13 cellular contexts compared by ENCODE assay signal in genomic region chrX:132214518-132214917, GRCh38. TPM values are rescaled to one million over a fixed set of nuclear protein-coding genes. Genes with fewer than 3 reads are reported as not detected.
DNase-seq lines count a peak whose midpoint lies in the region; ATAC-seq and TF ChIP-seq lines count a peak whose summit lies in the region.
"Had no signal": no experiment of that assay in that cellular context is flagged by ENCODE, and none has a peak within 500 bp of the region (broad histone marks: within the 10 kb centered on the region; RNA-seq: fewer than 3 reads in every experiment).

No MANE protein-coding gene starts in this region.

- H3K9ac ChIP-seq in DND-41 (ENCODE audit: low read depth, low read length) (no peak overlapping the region), KMS-11 (no peak overlapping the region)

- DNase-seq in DND-41: no peak
- no peak for DNase-seq in activated naive CD8-positive, alpha-beta T cell treated with anti-CD3 and anti-CD28 coated beads, Interleukin-2, amount 50 U/mL, for 24 hours
- no peak for DNase-seq in nephron progenitor cell
- no peak for DNase-seq in suprapubic skin (ENCODE audit: low spot score in 2 of 2)
- DNase-seq in KBM-7: no peak
- no peak for DNase-seq in body of pancreas
- DNase-seq: central memory CD4-positive, alpha-beta T cell; hippocampal formation; left ventricle myocardium inferior; NCI-H2107 had no signal

- H3K4me2 ChIP-seq in DND-41 (ENCODE audit: insufficient read depth, low read length) (peak overlapping the region; percentile 27; the same call in 1 of the 2 replicates), KMS-11 (peak overlapping the region; percentile 62; the same call in 1 of the 2 replicates)

- TF ChIP-seq CTCF in DND-41 (IDR thresholded peaks at IDR 0.05; ENCODE audit: borderline replicate concordance, extremely low read depth, low read length, poor library complexity, severe bottlenecking) (no peak), KMS-11 (conservative IDR thresholded peaks at IDR 0.05; ENCODE audit: low read depth, low read length) (no peak), nephron progenitor cell (IDR thresholded peaks at IDR 0.05) (no peak), suprapubic skin (IDR thresholded peaks at IDR 0.05) (no peak), body of pancreas (IDR thresholded peaks at IDR 0.05) (no peak)

- H3K27ac ChIP-seq in DND-41 (ENCODE audit: low read length): no peak overlapping the region
- H3K27ac ChIP-seq in KMS-11: no peak overlapping the region
- H3K27ac ChIP-seq in suprapubic skin: no peak overlapping the region
- no peak overlapping the region for H3K27ac ChIP-seq in body of pancreas
- H3K27ac ChIP-seq: left ventricle myocardium inferior, SJSA1, skin epidermis had no signal

- no peak for TF ChIP-seq POLR2A in suprapubic skin (IDR thresholded peaks at IDR 0.05)
- TF ChIP-seq POLR2A in body of pancreas (IDR thresholded peaks at IDR 0.05): no peak

- peak overlapping the region; percentile 78 for H3K27ac Mint-ChIP-seq in activated naive CD8-positive, alpha-beta T cell treated with anti-CD3 and anti-CD28 coated beads, Interleukin-2, amount 50 U/mL, for 24 hours
- no peak overlapping the region for H3K27ac Mint-ChIP-seq in nephron progenitor cell

- H2AFZ ChIP-seq in DND-41 (ENCODE audit: low read depth, low read length): no peak overlapping the region
- no peak overlapping the region for H2AFZ ChIP-seq in KMS-11 (ENCODE audit: low read depth)

- TF ChIP-seq EP300 in suprapubic skin (IDR thresholded peaks at IDR 0.05): no peak

- H3K36me3 Mint-ChIP-seq in activated naive CD8-positive, alpha-beta T cell treated with anti-CD3 and anti-CD28 coated beads, Interleukin-2, amount 50 U/mL, for 24 hours (ENCODE audit: low read depth): peaks cover 32% of the 10 kb centered on the region
- peaks cover 52% of the 10 kb centered on the region for H3K36me3 Mint-ChIP-seq in nephron progenitor cell (ENCODE audit: low read depth)

- ATAC-seq in DND-41 (ENCODE audit: insufficient read depth, low read depth): no peak
- peak; percentile 13 for ATAC-seq in activated naive CD8-positive, alpha-beta T cell treated with anti-CD3 and anti-CD28 coated beads, Interleukin-2, amount 50 U/mL, for 24 hours
- no peak for ATAC-seq in body of pancreas

- in situ Hi-C loops in KBM-7 (cut with MboI; ENCODE audit: low pct_unique_long_range_greater_than_20kb, low sequenced_read_pairs): loop anchor here (25.0 kb wide), 2 partner anchors 127 to 377 kb away; no protein-coding TSS in a partner anchor

- no peaks in the 10 kb centered on the region for H3K9me3 Mint-ChIP-seq in activated naive CD8-positive, alpha-beta T cell treated with anti-CD3 and anti-CD28 coated beads, Interleukin-2, amount 50 U/mL, for 24 hours
- H3K9me3 Mint-ChIP-seq in nephron progenitor cell: no peaks in the 10 kb centered on the region

- peaks cover 53% of the 10 kb centered on the region for H3K4me1 Mint-ChIP-seq in activated naive CD8-positive, alpha-beta T cell treated with anti-CD3 and anti-CD28 coated beads, Interleukin-2, amount 50 U/mL, for 24 hours
- peaks cover 67% of the 10 kb centered on the region for H3K4me1 Mint-ChIP-seq in nephron progenitor cell

- H3K4me1 ChIP-seq in DND-41 (ENCODE audit: insufficient read depth, low read length) (peaks cover 31% of the 10 kb centered on the region), KMS-11 (ENCODE audit: low read depth, poor library complexity, severe bottlenecking) (peaks cover 30% of the 10 kb centered on the region), suprapubic skin (peaks cover 31% of the 10 kb centered on the region), body of pancreas (peaks cover 9% of the 10 kb centered on the region)
- H3K4me1 ChIP-seq: SJSA1 had no signal

- intact Hi-C loops in body of pancreas (cut with DNase I): no loop called here

- WGBS in suprapubic skin: 65% methylated on average over 2 of the region's 2 CpGs
- 28 to 48% methylated on average over 2 of the region's 2 CpGs for WGBS in body of pancreas, 2 donors

- H3K4me3 ChIP-seq in DND-41 (ENCODE audit: low read depth in 1 of 2, low read length in 2 of 2) (no peak overlapping the region), KMS-11 (IDR thresholded peaks at IDR 0.05; ENCODE audit: insufficient read depth, low read depth, low read length) (no peak overlapping the region), suprapubic skin (no peak overlapping the region), body of pancreas (no peak overlapping the region)
- H3K4me3 ChIP-seq: SJSA1, skin epidermis had no signal

- no peaks in the 10 kb centered on the region for H3K27me3 Mint-ChIP-seq in activated naive CD8-positive, alpha-beta T cell treated with anti-CD3 and anti-CD28 coated beads, Interleukin-2, amount 50 U/mL, for 24 hours
- no peaks in the 10 kb centered on the region for H3K27me3 Mint-ChIP-seq in nephron progenitor cell (ENCODE audit: low read depth, poor library complexity)

- peaks cover 28% of the 10 kb centered on the region for H3K79me2 ChIP-seq in DND-41 (ENCODE audit: insufficient read depth, low read length)
- H3K79me2 ChIP-seq in KMS-11 (ENCODE audit: insufficient read depth, low read depth): peaks cover 23% of the 10 kb centered on the region

- H4K20me1 ChIP-seq in DND-41 (ENCODE audit: insufficient read depth, low read length) (no peaks in the 10 kb centered on the region), KMS-11 (ENCODE audit: insufficient read depth) (no peaks in the 10 kb centered on the region; the same call in 1 of the 2 replicates)

- no peaks in the 10 kb centered on the region for H3K27me3 ChIP-seq in DND-41 (ENCODE audit: insufficient read depth, low read length, poor library complexity)
- no peaks in the 10 kb centered on the region for H3K27me3 ChIP-seq in KMS-11 (ENCODE audit: insufficient read depth, low read depth)
- no peaks in the 10 kb centered on the region for H3K27me3 ChIP-seq in suprapubic skin
- no peaks in the 10 kb centered on the region for H3K27me3 ChIP-seq in body of pancreas
- H3K27me3 ChIP-seq: SJSA1 had no signal

- H3K9me3 ChIP-seq in DND-41 (ENCODE audit: insufficient read depth, low read length, severe bottlenecking): no peaks in the 10 kb centered on the region
- H3K9me3 ChIP-seq in suprapubic skin: no peaks in the 10 kb centered on the region
- no peaks in the 10 kb centered on the region for H3K9me3 ChIP-seq in body of pancreas
- H3K9me3 ChIP-seq: left ventricle myocardium inferior, SJSA1 had no signal

- H3K4me3 Mint-ChIP-seq in activated naive CD8-positive, alpha-beta T cell treated with anti-CD3 and anti-CD28 coated beads, Interleukin-2, amount 50 U/mL, for 24 hours: peak overlapping the region; percentile 90
- peak overlapping the region; percentile 93 for H3K4me3 Mint-ChIP-seq in nephron progenitor cell

- H3K36me3 ChIP-seq in DND-41 (ENCODE audit: insufficient read depth, low read length) (peaks cover 20% of the 10 kb centered on the region), KMS-11 (ENCODE audit: insufficient read depth) (no peaks in the 10 kb centered on the region), suprapubic skin (no peaks in the 10 kb centered on the region), body of pancreas (replicated peaks in 1 of 2; ENCODE audit: insufficient read depth in 1 of 2, low read depth in 2 of 2) (no peaks in the 10 kb centered on the region)

RNA-seq across cellular contexts. Expression of gene RAP2C, which starts 4.7 kb away (rescaled TPM):
- total RNA-seq in suprapubic skin (10 to 100 TPM; 15.1 to 21.7 (median 15.4) TPM), body of pancreas (1 to 10 TPM; 7.8 to 7.9 TPM)
